In the genomic region with DNA sequence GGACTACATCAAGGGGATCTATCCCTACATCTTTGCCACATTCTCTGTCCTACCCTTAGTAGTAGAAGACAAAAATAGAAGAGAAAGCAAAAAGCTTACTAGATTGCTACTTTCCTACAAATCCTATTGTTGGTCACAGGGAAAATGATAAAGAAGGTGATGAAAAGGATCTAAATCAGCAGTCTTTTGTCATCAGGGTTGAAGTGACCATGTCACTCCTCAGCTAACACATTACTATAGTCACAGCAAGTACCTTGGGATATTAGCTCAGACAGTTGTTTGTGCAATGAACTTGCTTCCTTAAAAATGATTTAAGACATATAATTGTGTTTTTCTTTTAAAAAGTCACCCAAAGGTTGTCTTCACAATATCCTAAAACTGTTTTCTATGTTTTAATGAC, we compare ENCODE assay signal across 18 cellular contexts. TPM values are rescaled to one million over a fixed set of nuclear protein-coding genes. Genes with fewer than 3 reads are reported as not detected.
DNase-seq lines count a peak whose midpoint lies in the region; ATAC-seq, FAIRE-seq and TF ChIP-seq lines count a peak whose summit lies in the region.
"Had no signal": no experiment of that assay in that cellular context is flagged by ENCODE, and none has a peak within 500 bp of the region (broad histone marks: within the 10 kb centered on the region; RNA-seq: fewer than 3 reads in every experiment).

No MANE protein-coding gene starts in this region.

- ATAC-seq in K562 (no peak), right cardiac atrium (peak; percentile 30 to 34)

- DNase-seq in MV-4-11 (lab: John Stamatoyannopoulos, UW) (peak; percentile 9), K562 (ENCODE audit: extremely low read depth in 1 of 4, low spot score in 3 of 4) (no peak), right cardiac atrium (no peak), SW480 (ENCODE audit: low spot score) (no peak), germinal center (ENCODE audit: low spot score) (no peak), DMS79 (lab: John Stamatoyannopoulos, UW) (no peak)
- DNase-seq: DMS 273 treated with DMSO at 0.1 percent for 48 hours, NCI-H1417, NCI-H2029, NCI-H2171 treated with DMSO at 0.1 percent for 48 hours, NCI-H82, SIG-M5 had no signal

- no peak overlapping the region for H3K4me3 ChIP-seq in K562
- no peak overlapping the region for H3K4me3 ChIP-seq in right cardiac atrium (ENCODE audit: low read length)

- TF ChIP-seq POLR2A in K562 (conservative IDR thresholded peaks at IDR 0.05): no peak

- H3K9me1 ChIP-seq in K562 (ENCODE audit: control insufficient read depth, insufficient read depth, low read length): no peaks in the 10 kb centered on the region

- H3K9me3 ChIP-seq in K562 (replicated peaks; ENCODE audit: control insufficient read depth, insufficient read depth, low read depth, low read length) (no peaks in the 10 kb centered on the region), right cardiac atrium (ENCODE audit: control insufficient read depth, low read length) (no peaks in the 10 kb centered on the region)

- H3K4me1 ChIP-seq in K562 (replicated peaks in 1 of 2; ENCODE audit: control insufficient read depth in 2 of 2, insufficient read depth in 2 of 2, low read length in 2 of 2) (no peaks in the 10 kb centered on the region), right cardiac atrium (ENCODE audit: control insufficient read depth, insufficient read depth, low read length) (peaks cover 5% of the 10 kb centered on the region)

- H3K27me3 ChIP-seq in K562 (ENCODE audit: control insufficient read depth in 2 of 2, insufficient read depth in 2 of 2, low read length in 2 of 2) (no peaks in the 10 kb centered on the region), right cardiac atrium (ENCODE audit: control insufficient read depth, insufficient read depth) (no peaks in the 10 kb centered on the region)

- no peak overlapping the region for H2AFZ ChIP-seq in K562 (ENCODE audit: low read depth, low read length)

- intact Hi-C loops in K562 (cut with micrococcal nuclease): no loop called here
- intact Hi-C loops in right cardiac atrium (cut with DNase I): no loop called here

- no peaks in the 10 kb centered on the region for H3K36me3 ChIP-seq in K562 (ENCODE audit: control insufficient read depth, insufficient read depth, low read length)

- H3K27ac ChIP-seq in K562 (ENCODE audit: extremely low read depth, low read depth, low read length) (no peak overlapping the region), right cardiac atrium (ENCODE audit: low read length) (no peak overlapping the region), temporal lobe (ENCODE audit: low read depth, low read length) (peak overlapping the region; percentile 61)

- POLR2A ChIA-PET in K562 (lab: Yijun Ruan, JAX): no interaction called here

- no peaks in the 10 kb centered on the region for H3K79me2 ChIP-seq in K562 (ENCODE audit: control insufficient read depth, insufficient read depth, low read length)

- no peak for TF ChIP-seq EP300 in K562 (IDR thresholded peaks at IDR 0.05; ENCODE audit: low read length)

- no TSS peak for BruUV-seq in K562 (replicated peaks; lab: Mats Ljungman, UMichigan)

- TF ChIP-seq RAD21 in K562 (CRISPR knock-in tag; conservative IDR thresholded peaks at IDR 0.05 in 1 of 2, IDR thresholded peaks at IDR 0.05 in 1 of 2): no peak

- TF ChIP-seq CTCF in K562 (IDR thresholded peaks at IDR 0.05 in 2 of 3, conservative IDR thresholded peaks at IDR 0.05 in 1 of 3; ENCODE audit: insufficient read depth in 2 of 3, low read depth in 1 of 3, low read length in 3 of 3): no peak

- no peaks in the 10 kb centered on the region for H4K20me1 ChIP-seq in K562 (replicated peaks; ENCODE audit: control insufficient read depth, insufficient read depth, low read length)

- CTCF ChIA-PET in K562 (lab: Yijun Ruan, JAX; ENCODE audit: low intra/inter-chr PET ratio): no interaction called here

- in situ Hi-C loops in K562 (cut with MboI): no loop called here

- no peak overlapping the region for H3K4me2 ChIP-seq in K562 (ENCODE audit: insufficient read depth, low read length)

- H3K9ac ChIP-seq in K562 (ENCODE audit: insufficient read depth in 1 of 2, low read depth in 2 of 2, low read length in 2 of 2): no peak overlapping the region

- no peak for FAIRE-seq in K562 (lab: Jason Lieb, UNC)
- FAIRE-seq: H1, HTR-8/SVneo, RCC 7860 had no signal

TF ChIP-seq in K562, 482 proteins besides CTCF, POLR2A, EP300 and RAD21:
- no peak for TF ChIP-seq TSC22D4 (tag; IDR thresholded peaks at IDR 0.05)
- TF ChIP-seq, protein P1, sequence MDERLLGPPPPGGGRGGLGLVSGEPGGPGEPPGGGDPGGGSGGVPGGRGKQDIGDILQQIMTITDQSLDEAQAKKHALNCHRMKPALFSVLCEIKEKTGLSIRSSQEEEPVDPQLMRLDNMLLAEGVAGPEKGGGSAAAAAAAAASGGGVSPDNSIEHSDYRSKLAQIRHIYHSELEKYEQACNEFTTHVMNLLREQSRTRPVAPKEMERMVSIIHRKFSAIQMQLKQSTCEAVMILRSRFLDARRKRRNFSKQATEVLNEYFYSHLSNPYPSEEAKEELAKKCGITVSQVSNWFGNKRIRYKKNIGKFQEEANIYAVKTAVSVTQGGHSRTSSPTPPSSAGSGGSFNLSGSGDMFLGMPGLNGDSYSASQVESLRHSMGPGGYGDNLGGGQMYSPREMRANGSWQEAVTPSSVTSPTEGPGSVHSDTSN (CRISPR knock-in tag; IDR thresholded peaks at IDR 0.05; ENCODE audit: low read depth): no peak
- TF ChIP-seq, protein P1 (tag; conservative IDR thresholded peaks at IDR 0.05; ENCODE audit: low read depth): peak; percentile 56
- no peak for TF ChIP-seq ZNF561 (CRISPR knock-in tag; conservative IDR thresholded peaks at IDR 0.05)
- no peak for TF ChIP-seq MTF1 (CRISPR knock-in tag; IDR thresholded peaks at IDR 0.05; ENCODE audit: borderline replicate concordance)
- no peak for TF ChIP-seq ZNF592 (IDR thresholded peaks at IDR 0.05)
- no peak for TF ChIP-seq EZH2 (IDR thresholded peaks at IDR 0.05; ENCODE audit: borderline replicate concordance, low read depth, low read length)
- no peak for TF ChIP-seq SETDB1 (IDR thresholded peaks at IDR 0.05; ENCODE audit: low read length)
TF ChIP-seq in K562: peak in this region for 1.

RNA-seq across cellular contexts. Expression of gene ST3GAL6, which starts 6.3 kb away (rescaled TPM):
- total RNA-seq in K562 (2011; cell fraction: chromatin; rRNA removed; ENCODE audit: low replicate concordance): not detected in 2 replicates
- total RNA-seq in K562 (2011; cell fraction: nucleolus; rRNA removed): not detected in 2 replicates
- total RNA-seq in K562 (2011; cell fraction: nucleoplasm; rRNA removed): not detected in 2 replicates
- total RNA-seq in K562 (2014; rRNA removed) (not detected in 2 replicates), K562 (2014; rRNA removed; fragmentation: Illumina TruSeq; extraction: Trizol) (not detected in 2 replicates), K562 (2015; rRNA removed; fragmentation: Illumina TruSeq; extraction: Trizol) (not detected in 2 replicates), K562 (2021) (not detected in 2 replicates), right cardiac atrium (10 to 100 TPM; 27.6 to 29.3 (median 29.1) TPM), temporal lobe (13.0 TPM)
- polyA plus RNA-seq in K562 (2011; rRNA removed) (not detected in 2 replicates), K562 (2014; fragmentation: Illumina TruSeq; extraction: Trizol) (not detected in 2 replicates), K562 (2014; fragmentation: Nextera tagmentation; extraction: Ambion mirVana) (under 1 TPM in 1 of 2 experiments, not detected in 1; 0.14 TPM), K562 (2014; rRNA removed) (not detected in 2 replicates), right cardiac atrium (22.8 TPM)
- not detected in 2 replicates for polyA plus RNA-seq in K562 (2011; cell fraction: cytosol; rRNA removed)
- not detected in 2 replicates for polyA plus RNA-seq in K562 (2011; cell fraction: nucleus; rRNA removed)
- polyA plus RNA-seq in K562 (2012): 0.03 and 0.08 TPM in 2 replicates
- polyA minus RNA-seq in K562 (2011; rRNA and poly(A)+ RNA removed): not detected in 2 replicates
- not detected in 2 replicates for polyA minus RNA-seq in K562 (2011; cell fraction: cytosol; rRNA and poly(A)+ RNA removed)
- not detected in 2 replicates for polyA minus RNA-seq in K562 (2011; cell fraction: nucleus; rRNA and poly(A)+ RNA removed)
- total RNA-seq: NCI-H460 had no signal
- polyA plus RNA-seq: BJ had no signal

Comparison
In these comparisons a context has a peak if more than half of its experiments do, and no peak if none do; other contexts are left out.
1. RNA of gene ST3GAL6, which starts 6.3 kb away (total RNA-seq): 27.6 to 29.3 TPM in right cardiac atrium and 13.0 TPM in temporal lobe (single experiment); not detected in K562; every median in the first group is over 10 times any median in the second.